In genomic region chr18:657998-658946, GRCh38 we compare ENCODE assay signal across 8 cellular contexts. TPM values are rescaled to one million over a fixed set of nuclear protein-coding genes. Genes with fewer than 3 reads are reported as not detected.
DNase-seq lines count a peak whose midpoint lies in the region.

No MANE protein-coding gene starts in this region.

- H3K27me3 ChIP-seq in H7 (ENCODE audit: control insufficient read depth, insufficient read depth, low read length), result no peaks in the 10 kb centered on the region
- no peaks in the 10 kb centered on the region for H3K27me3 ChIP-seq in neuronal stem cell (ENCODE audit: control insufficient read depth in 3 of 3, insufficient read depth in 3 of 3, low read depth in 1 of 3, low read length in 3 of 3)
- H3K27me3 ChIP-seq in thymus (ENCODE audit: control insufficient read depth, insufficient read depth), result no peaks in the 10 kb centered on the region

- peak overlapping the region; percentile 100 for H2BK120ac ChIP-seq in neuronal stem cell (ENCODE audit: low read depth, low read length)

- peaks cover 5 to 35% of the 10 kb centered on the region in 2 donors for H3K9me3 ChIP-seq in neuronal stem cell (replicated peaks in 1 of 2; ENCODE audit: control insufficient read depth in 2 of 2, insufficient read depth in 1 of 2, low read depth in 1 of 2, low read length in 2 of 2)
- H3K9me3 ChIP-seq in thymus (ENCODE audit: control insufficient read depth), result no peaks in the 10 kb centered on the region

- H2BK5ac ChIP-seq in neuronal stem cell (ENCODE audit: low read length), result peak overlapping the region; percentile 100

- H2BK12ac ChIP-seq in neuronal stem cell (ENCODE audit: low read length), result peak overlapping the region; percentile 94

- peak overlapping the region; percentile 97 for H3K27ac ChIP-seq in neuronal stem cell (replicated peaks; ENCODE audit: low read length)
- H3K27ac ChIP-seq in thymus (ENCODE audit: low read depth), result peak overlapping the region; percentile 47

- peaks cover 14% of the 10 kb centered on the region for H3K4me1 Mint-ChIP-seq in activated naive CD4-positive, alpha-beta T cell treated with anti-CD3 and anti-CD28 coated beads for 36 hours (ENCODE audit: low read depth)

- H3K4me1 ChIP-seq in neuronal stem cell (ENCODE audit: control insufficient read depth in 2 of 2, insufficient read depth in 1 of 2, low read depth in 1 of 2, low read length in 2 of 2) (peaks cover 3 to 7% of the 10 kb centered on the region in 2 donors), thymus (ENCODE audit: control insufficient read depth, insufficient read depth, low read length) (peaks cover 4% of the 10 kb centered on the region)

- H3K36me3 ChIP-seq in H7 (replicated peaks; ENCODE audit: control insufficient read depth, insufficient read depth, low read length) (peaks cover 12% of the 10 kb centered on the region), neuronal stem cell (replicated peaks in 1 of 2; ENCODE audit: control insufficient read depth in 2 of 2, insufficient read depth in 2 of 2, low read length in 2 of 2) (peaks cover 26 to 39% of the 10 kb centered on the region in 2 donors), thymus (ENCODE audit: control insufficient read depth, insufficient read depth) (peaks cover 8% of the 10 kb centered on the region)

- peak; percentile 94 for DNase-seq in GM03348 (ENCODE audit: low spot score)
- peak; percentile 90 for DNase-seq in H7
- DNase-seq in LHCN-M2 (ENCODE audit: low read depth), result peak; percentile 91
- peak; percentile 94 for DNase-seq in RKO (ENCODE audit: low spot score)
- peak; percentile 88 for DNase-seq in activated naive CD4-positive, alpha-beta T cell treated with anti-CD3 and anti-CD28 coated beads for 36 hours
- peak; percentile 92 for DNase-seq in globus pallidus (ENCODE audit: low spot score)
- peak; percentile 82 for DNase-seq in neuronal stem cell (ENCODE audit: low spot score)

- no CpG with 5 or more reads among the region's 72 CpGs for WGBS in neuronal stem cell (ENCODE audit: extremely low coverage in 2 of 2, insufficient read length in 2 of 2, insufficient replicate concordance in 1 of 2), 2 donors
- 1% methylated on average over 72 of the region's 72 CpGs for WGBS in thymus

- H3K4me3 ChIP-seq in H7 (ENCODE audit: insufficient read depth, low read depth, low read length) (peak overlapping the region; percentile 95), neuronal stem cell (ENCODE audit: low read length in 2 of 2) (peak overlapping the region; percentile 80 to 90), thymus (ENCODE audit: low read length) (peak overlapping the region; percentile 89)

- intact Hi-C loops in activated naive CD4-positive, alpha-beta T cell treated with anti-CD3 and anti-CD28 coated beads for 36 hours (cut with micrococcal nuclease), result loop anchor here (1.0 to 2.0 kb wide), 9 partner anchors 17 to 547 kb away; partner anchors contain the start of genes ENOSF1 and THOC1

- peaks cover 8% of the 10 kb centered on the region for H3K9me3 Mint-ChIP-seq in activated naive CD4-positive, alpha-beta T cell treated with anti-CD3 and anti-CD28 coated beads for 36 hours

- peak overlapping the region; percentile 94 for H2BK15ac ChIP-seq in neuronal stem cell (ENCODE audit: low read length)

- H2AK5ac ChIP-seq in neuronal stem cell (ENCODE audit: low read depth, low read length), result peak overlapping the region; percentile 90

- CTCF ChIA-PET in activated naive CD4-positive, alpha-beta T cell treated with anti-CD3 and anti-CD28 coated beads for 36 hours (lab: Charles Lee), result interaction anchor here (0.5 to 1.4 kb wide), 9 partner anchors 12 to 180 kb away, joined by 3 to 8 read pairs (median 3); partner anchors contain the start of gene ENOSF1

- H3K23ac ChIP-seq in neuronal stem cell (ENCODE audit: low read depth, low read length, poor library complexity), result peak overlapping the region; percentile 100

- H3K14ac ChIP-seq in neuronal stem cell (ENCODE audit: low read length), result peak overlapping the region; percentile 100

- H2AFZ ChIP-seq in neuronal stem cell (ENCODE audit: low read length), result peak overlapping the region; percentile 94

- peak overlapping the region; percentile 93 for H3K4me3 Mint-ChIP-seq in activated naive CD4-positive, alpha-beta T cell treated with anti-CD3 and anti-CD28 coated beads for 36 hours

- peak overlapping the region; percentile 77 for H3K4me2 ChIP-seq in neuronal stem cell (ENCODE audit: insufficient read depth, low read length, poor library complexity, severe bottlenecking)

- peak overlapping the region; percentile 87 for H3K27ac Mint-ChIP-seq in activated naive CD4-positive, alpha-beta T cell treated with anti-CD3 and anti-CD28 coated beads for 36 hours

- peak overlapping the region; percentile 100 for H3K18ac ChIP-seq in neuronal stem cell (ENCODE audit: low read length)

- no peak overlapping the region for H4K91ac ChIP-seq in neuronal stem cell (ENCODE audit: low read depth, low read length, poor library complexity)

- peak overlapping the region; percentile 84 for H4K8ac ChIP-seq in neuronal stem cell (ENCODE audit: low read depth, low read length)

- H3K36me3 Mint-ChIP-seq in activated naive CD4-positive, alpha-beta T cell treated with anti-CD3 and anti-CD28 coated beads for 36 hours (ENCODE audit: low read depth), result peaks cover 50% of the 10 kb centered on the region

- H3K4ac ChIP-seq in neuronal stem cell (ENCODE audit: low read length), result no peak overlapping the region

- H3K27me3 Mint-ChIP-seq in activated naive CD4-positive, alpha-beta T cell treated with anti-CD3 and anti-CD28 coated beads for 36 hours (ENCODE audit: low read depth), result peaks cover 29% of the 10 kb centered on the region

- peak overlapping the region; percentile 99 for H3K9ac ChIP-seq in neuronal stem cell (ENCODE audit: low read depth, low read length, poor library complexity)

- peaks cover 10% of the 10 kb centered on the region for H3K79me1 ChIP-seq in neuronal stem cell (ENCODE audit: low read depth, low read length)

RNA-seq across cellular contexts. Expression of gene TYMS, which starts 0.8 kb away (rescaled TPM):
- total RNA-seq in H7 (2014; rRNA removed; shearing (Covaris generic)), result 30.2 and 44.8 TPM in 2 replicates
- 49.4 and 72.3 TPM in 2 replicates for total RNA-seq in LHCN-M2 (2014; rRNA removed)
- polyA plus RNA-seq in LHCN-M2 (2012), result 152 TPM
- total RNA-seq in activated naive CD4-positive, alpha-beta T cell treated with anti-CD3 and anti-CD28 coated beads for 36 hours, result 100 to 1,000 TPM; 315 to 325 TPM
- polyA plus RNA-seq in neuronal stem cell (2013, experiment 1 of 2), result 117 TPM
- 116 TPM for polyA plus RNA-seq in neuronal stem cell (2013, experiment 2 of 2)
- polyA plus RNA-seq in thymus, result 17.8 TPM

RNA-seq across cellular contexts. Expression of gene ENOSF1, which starts 54.2 kb away (rescaled TPM):
- total RNA-seq in H7 (2014; rRNA removed; shearing (Covaris generic)), result 15.4 and 20.6 TPM in 2 replicates
- 25.8 and 26.2 TPM in 2 replicates for total RNA-seq in LHCN-M2 (2014; rRNA removed)
- polyA plus RNA-seq in LHCN-M2 (2012), result 9.1 TPM
- 10 to 100 TPM; 61.3 to 66.1 TPM for total RNA-seq in activated naive CD4-positive, alpha-beta T cell treated with anti-CD3 and anti-CD28 coated beads for 36 hours
- polyA plus RNA-seq in neuronal stem cell (2013, experiment 1 of 2), result 10.9 TPM
- polyA plus RNA-seq in neuronal stem cell (2013, experiment 2 of 2), result 11.0 TPM
- 83.1 TPM for polyA plus RNA-seq in thymus

Comparison
In these comparisons a context has a peak if more than half of its experiments do, and no peak if none do; other contexts are left out.
1. Peak in every context shown above with its lines: DNase-seq, H3K4me3 ChIP-seq and H3K27ac ChIP-seq.